23 cellular contexts compared by ENCODE assay signal in genomic region chr6:44423306-44423705, GRCh38.
"Had no signal": no experiment of that assay in that cellular context is flagged by ENCODE, and none has a peak within 500 bp of the region (broad histone marks: within the 10 kb centered on the region; RNA-seq: fewer than 3 reads in every experiment).

No MANE protein-coding gene starts in this region.

- DNase-seq: effector CD4-positive, alpha-beta T cell; foreskin keratinocyte; hypothalamus; immature natural killer cell; islet precursor cell; left ventricle myocardium superior; lower lobe of right lung; naive thymus-derived CD8-positive, alpha-beta T cell; nephron progenitor cell; nucleus accumbens; posterior cingulate gyrus; psoas muscle; right cardiac atrium; sigmoid colon; stimulated activated CD4-positive, alpha-beta T cell treated with anti-CD3 and anti-CD28 coated beads, Interleukin-2, amount 100 ng/mL, for 24 hours; stimulated activated CD4-positive, alpha-beta T cell treated with anti-CD3 and anti-CD28 coated beads, Interleukin-4, amount 100 ng/mL, for 24 hours; stimulated activated naive CD8-positive, alpha-beta T cell treated with anti-CD3 and anti-CD28 coated beads, Interleukin-15, Interleukin-2, amounts not matched to agents 100 U/mL and 50 U/mL, for 24 hours; upper lobe of left lung had no signal

- H3K27me3 ChIP-seq: esophagus muscularis mucosa, foreskin keratinocyte, sigmoid colon, tibial nerve, upper lobe of left lung had no signal

- H3K4me1 ChIP-seq: esophagus muscularis mucosa, foreskin keratinocyte, lower lobe of right lung, psoas muscle had no signal

- H3K27ac Mint-ChIP-seq: nephron progenitor cell; stimulated activated memory B cell treated with anti-CD40 and anti-IgM and Interleukin-4, amounts not matched to agents 10 μg/mL and 1 μg/mL and 100 μg/mL, for 72 hours had no signal

- H3K27me3 Mint-ChIP-seq: naive thymus-derived CD8-positive, alpha-beta T cell; stimulated activated memory B cell treated with anti-CD40 and anti-IgM and Interleukin-4, amounts not matched to agents 10 μg/mL and 1 μg/mL and 100 μg/mL, for 72 hours had no signal

- H3K9me3 Mint-ChIP-seq: immature natural killer cell; naive thymus-derived CD8-positive, alpha-beta T cell; nephron progenitor cell; stimulated activated memory B cell treated with anti-CD40 and anti-IgM and Interleukin-4, amounts not matched to agents 10 μg/mL and 1 μg/mL and 100 μg/mL, for 72 hours had no signal

- H3K27ac ChIP-seq: coronary artery, esophagus muscularis mucosa, foreskin keratinocyte, lower lobe of right lung, psoas muscle, sigmoid colon, thoracic aorta, tibial nerve, upper lobe of left lung had no signal

- H3K4me3 ChIP-seq: coronary artery, esophagus muscularis mucosa, lower lobe of right lung, psoas muscle, sigmoid colon, thoracic aorta, tibial nerve, upper lobe of left lung had no signal

- H3K4me1 Mint-ChIP-seq: immature natural killer cell; nephron progenitor cell; stimulated activated memory B cell treated with anti-CD40 and anti-IgM and Interleukin-4, amounts not matched to agents 10 μg/mL and 1 μg/mL and 100 μg/mL, for 72 hours had no signal

- H3K9me3 ChIP-seq: esophagus muscularis mucosa, lower lobe of right lung, psoas muscle, sigmoid colon, thoracic aorta, tibial nerve, upper lobe of left lung had no signal

- H3K4me3 Mint-ChIP-seq: immature natural killer cell; naive thymus-derived CD8-positive, alpha-beta T cell; nephron progenitor cell; stimulated activated memory B cell treated with anti-CD40 and anti-IgM and Interleukin-4, amounts not matched to agents 10 μg/mL and 1 μg/mL and 100 μg/mL, for 72 hours had no signal
